Comparison of ENCODE assay signal across 13 cellular contexts in the genomic region with DNA sequence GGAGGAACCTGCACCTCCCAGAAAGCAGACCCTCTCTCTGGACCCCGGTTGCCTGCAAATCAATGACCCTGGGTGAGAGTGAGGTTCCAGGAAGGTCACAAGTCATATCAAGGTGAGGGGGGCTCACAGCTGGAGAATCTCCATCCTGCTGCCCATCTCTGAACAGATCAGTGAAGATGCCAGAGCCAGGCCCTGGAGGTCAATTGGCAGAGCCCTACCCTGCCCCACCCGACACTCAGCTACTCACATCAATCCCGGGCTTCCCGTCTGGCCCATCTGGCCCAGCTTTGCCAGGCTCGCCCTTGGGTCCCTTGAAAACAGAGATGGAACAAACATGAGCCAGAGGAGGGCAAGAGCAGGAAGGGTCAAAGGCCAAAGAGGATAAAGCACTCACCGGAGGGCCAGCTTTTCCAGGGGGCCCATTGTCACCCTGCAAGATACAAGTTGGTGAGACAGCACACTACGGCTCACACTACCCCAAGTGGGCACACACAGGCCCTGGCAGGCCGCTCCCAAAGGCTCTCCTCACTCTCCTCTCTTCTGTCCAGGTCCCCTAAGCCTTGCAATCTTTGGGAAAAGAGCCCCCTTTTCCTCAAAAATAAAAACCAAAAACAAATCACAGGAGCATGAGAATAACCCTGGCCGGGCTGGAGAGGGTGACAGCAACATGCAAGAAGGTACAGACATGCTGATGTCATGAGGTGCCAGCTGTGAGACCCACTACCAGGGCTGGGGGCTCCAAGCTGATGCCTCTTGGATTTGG. TPM values are rescaled to one million over a fixed set of nuclear protein-coding genes. Genes with fewer than 3 reads are reported as not detected.
DNase-seq lines count a peak whose midpoint lies in the region; ATAC-seq, FAIRE-seq and TF ChIP-seq lines count a peak whose summit lies in the region.
"Had no signal": no experiment of that assay in that cellular context is flagged by ENCODE, and none has a peak within 500 bp of the region (broad histone marks: within the 10 kb centered on the region; RNA-seq: fewer than 3 reads in every experiment).

No MANE protein-coding gene starts in this region.

- H3K4me1 ChIP-seq in HUES6 (ENCODE audit: control insufficient read depth, insufficient read depth, low read length): peaks cover 21% of the 10 kb centered on the region

- H3K9ac ChIP-seq in HUES6 (ENCODE audit: low read length): peak overlapping the region; percentile 34

- FAIRE-seq in RCC 7860 (lab: Jason Lieb, UNC): no peak
- FAIRE-seq: TTC549 had no signal

- peaks cover 54% of the 10 kb centered on the region for H3K27me3 ChIP-seq in HUES6 (ENCODE audit: control insufficient read depth, insufficient read depth, low read length)

- peaks cover 0 to 12% (median 6%) of the 10 kb centered on the region in 7 donors for H3K9me3 Mint-ChIP-seq in CD14-positive monocyte
- H3K9me3 Mint-ChIP-seq in chondrocyte (ENCODE audit: low read depth): no peaks in the 10 kb centered on the region
- no peaks in the 10 kb centered on the region for H3K9me3 Mint-ChIP-seq in natural killer cell treated with Interleukin-12 subunit alpha and Interleukin-12 subunit beta and Interleukin-15 and Interleukin-18, amount 100 ng/mL, for 72 hours

- DNase-seq in CD14-positive monocyte (ENCODE audit: low spot score) (no peak), chondrocyte (ENCODE audit: low spot score) (no peak), NCI-H2227 treated with DMSO at 0.1 percent for 48 hours (lab: John Stamatoyannopoulos, UW) (no peak), NCI-H2196 treated with DMSO at 0.1 percent for 48 hours (lab: John Stamatoyannopoulos, UW; ENCODE audit: unreplicated experiment) (no peak), RCC 7860 (ENCODE audit: low spot score) (no peak), DMS79 treated with DMSO at 0.1 percent for 48 hours (lab: John Stamatoyannopoulos, UW) (no peak)
- no peak for DNase-seq in natural killer cell treated with Interleukin-12 subunit alpha and Interleukin-12 subunit beta and Interleukin-15 and Interleukin-18, amount 100 ng/mL, for 72 hours (ENCODE audit: low spot score)
- DNase-seq: activated T-cell treated with anti-CD3 and anti-CD28 coated beads, Interleukin-2, amount 50 U/mL, for 48 hours; CD4-positive, CD25-positive, alpha-beta regulatory T cell; left cardiac atrium had no signal

- H3K4me1 Mint-ChIP-seq in CD14-positive monocyte: peaks cover 50% of the 10 kb centered on the region
- H3K4me1 Mint-ChIP-seq in chondrocyte (ENCODE audit: low read depth): peaks cover 23% of the 10 kb centered on the region
- H3K4me1 Mint-ChIP-seq in natural killer cell treated with Interleukin-12 subunit alpha and Interleukin-12 subunit beta and Interleukin-15 and Interleukin-18, amount 100 ng/mL, for 72 hours (ENCODE audit: low read depth in 2 of 2): peaks cover 17 to 19% of the 10 kb centered on the region in 2 donors

- H3K4me3 Mint-ChIP-seq in CD14-positive monocyte: peak overlapping the region; percentile 21 to 94
- peak overlapping the region; percentile 67 for H3K4me3 Mint-ChIP-seq in chondrocyte (ENCODE audit: unreplicated experiment)
- H3K4me3 Mint-ChIP-seq in natural killer cell treated with Interleukin-12 subunit alpha and Interleukin-12 subunit beta and Interleukin-15 and Interleukin-18, amount 100 ng/mL, for 72 hours: peak overlapping the region; percentile 57

- intact Hi-C loops in CD14-positive monocyte (cut with micrococcal nuclease): loop anchor here (5.0 to 10.0 kb wide), 3 partner anchors 47 to 159 kb away; a partner anchor contains a TSS

- H3K9me3 ChIP-seq in HUES6 (ENCODE audit: control insufficient read depth, insufficient read depth, low read depth, low read length): no peaks in the 10 kb centered on the region
- H3K9me3 ChIP-seq: vagina had no signal

- no peak for ATAC-seq in natural killer cell treated with Interleukin-12 subunit alpha and Interleukin-12 subunit beta and Interleukin-15 and Interleukin-18, amount 100 ng/mL, for 72 hours

- H3K4me3 ChIP-seq in HUES6 (ENCODE audit: low read depth, low read length): peak overlapping the region; percentile 23; the same call in 1 of the 2 replicates

- peaks cover 7 to 12% of the 10 kb centered on the region in 2 donors for H3K36me3 Mint-ChIP-seq in CD14-positive monocyte
- no peaks in the 10 kb centered on the region for H3K36me3 Mint-ChIP-seq in chondrocyte (ENCODE audit: low read depth)
- no peaks in the 10 kb centered on the region for H3K36me3 Mint-ChIP-seq in natural killer cell treated with Interleukin-12 subunit alpha and Interleukin-12 subunit beta and Interleukin-15 and Interleukin-18, amount 100 ng/mL, for 72 hours

- H3K36me3 ChIP-seq in HUES6 (ENCODE audit: control insufficient read depth, insufficient read depth, low read length): peaks cover 4% of the 10 kb centered on the region; the same call in 1 of the 2 replicates
- H3K36me3 ChIP-seq: vagina had no signal

- no peak overlapping the region for H3K27ac Mint-ChIP-seq in CD14-positive monocyte
- H3K27ac Mint-ChIP-seq in chondrocyte (ENCODE audit: unreplicated experiment): peak overlapping the region; percentile 57
- no peak overlapping the region for H3K27ac Mint-ChIP-seq in natural killer cell treated with Interleukin-12 subunit alpha and Interleukin-12 subunit beta and Interleukin-15 and Interleukin-18, amount 100 ng/mL, for 72 hours

- TF ChIP-seq CTCF in CD14-positive monocyte (IDR thresholded peaks at IDR 0.05) (no peak), chondrocyte (IDR thresholded peaks at IDR 0.05) (no peak)

- H3K27ac ChIP-seq in HUES6 (ENCODE audit: low read depth, low read length): no peak overlapping the region
- H3K27ac ChIP-seq: vagina had no signal

- H3K27me3 Mint-ChIP-seq in CD14-positive monocyte (ENCODE audit: low read depth in 3 of 3): peaks cover 31 to 49% (median 45%) of the 10 kb centered on the region in 3 donors
- H3K27me3 Mint-ChIP-seq in chondrocyte (ENCODE audit: low read depth): peaks cover 10% of the 10 kb centered on the region
- H3K27me3 Mint-ChIP-seq in natural killer cell treated with Interleukin-12 subunit alpha and Interleukin-12 subunit beta and Interleukin-15 and Interleukin-18, amount 100 ng/mL, for 72 hours: peaks cover 18 to 19% of the 10 kb centered on the region in 2 donors

RNA-seq across cellular contexts. Expression of a gene that starts 2.9 kb away (rescaled TPM):
- polyA plus RNA-seq in CD14-positive monocyte: 1 to 10 TPM; 2.0 to 2.6 TPM
- 4.9 to 10.4 TPM (median 9.9 TPM) in 3 replicates for total RNA-seq in chondrocyte
- total RNA-seq in natural killer cell treated with Interleukin-12 subunit alpha and Interleukin-12 subunit beta and Interleukin-15 and Interleukin-18, amount 100 ng/mL, for 72 hours: 1 to 10 TPM; 5.4 to 7.3 TPM

RNA-seq across cellular contexts. Expression of a gene that starts 56.1 kb away (rescaled TPM):
- polyA plus RNA-seq in CD14-positive monocyte: 10 to 100 TPM; 36.0 to 45.6 TPM
- 49.5 to 62.3 TPM (median 49.6 TPM) in 3 replicates for total RNA-seq in chondrocyte
- 10 to 100 TPM; 36.9 to 38.5 TPM for total RNA-seq in natural killer cell treated with Interleukin-12 subunit alpha and Interleukin-12 subunit beta and Interleukin-15 and Interleukin-18, amount 100 ng/mL, for 72 hours

RNA-seq across cellular contexts. Expression of a gene that starts 59.4 kb away (rescaled TPM):
- 100 to 1,000 TPM; 359 to 382 TPM for polyA plus RNA-seq in CD14-positive monocyte
- total RNA-seq in chondrocyte: 14.0 to 16.8 TPM (median 15.5 TPM) in 3 replicates
- total RNA-seq in natural killer cell treated with Interleukin-12 subunit alpha and Interleukin-12 subunit beta and Interleukin-15 and Interleukin-18, amount 100 ng/mL, for 72 hours: 100 to 1,000 TPM; 132 to 158 TPM
